Comparison of ENCODE assay signal across 17 cellular contexts in the genomic region with DNA sequence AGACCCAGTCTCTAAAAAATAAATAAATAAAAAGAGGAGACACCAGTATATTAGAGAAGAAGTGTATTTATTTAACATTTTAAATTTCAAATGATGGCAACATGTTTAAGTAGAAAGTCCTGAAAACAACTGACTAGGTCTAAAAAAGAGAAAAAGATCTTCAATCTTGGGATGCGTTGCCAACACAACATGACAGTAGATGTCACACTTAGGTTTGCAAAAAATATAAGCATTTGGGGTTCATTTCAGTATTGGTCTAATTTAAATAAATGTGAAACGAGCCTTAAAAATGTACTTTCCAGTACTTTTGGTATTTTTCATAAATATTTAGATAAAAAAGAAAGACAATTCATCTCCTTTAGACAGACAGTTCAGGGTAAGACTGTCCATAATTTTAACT. TPM values are rescaled to one million over a fixed set of nuclear protein-coding genes. Genes with fewer than 3 reads are reported as not detected.
DNase-seq lines count a peak whose midpoint lies in the region; ATAC-seq and TF ChIP-seq lines count a peak whose summit lies in the region.
"Had no signal": no experiment of that assay in that cellular context is flagged by ENCODE, and none has a peak within 500 bp of the region (broad histone marks: within the 10 kb centered on the region; RNA-seq: fewer than 3 reads in every experiment).

No MANE protein-coding gene starts in this region.

- H3K27me3 ChIP-seq in GM23338 (ENCODE audit: insufficient read depth), result no peaks in the 10 kb centered on the region
- H3K27me3 ChIP-seq: SJCRH30, upper lobe of left lung had no signal

- H3K4me3 Mint-ChIP-seq in activated CD4-positive, alpha-beta T cell treated with anti-CD3 and anti-CD28 coated beads for 36 hours, result no peak overlapping the region
- H3K4me3 Mint-ChIP-seq in GM23338 (peak overlapping the region; percentile 94; the same call in 1 of the 3 replicates), T-helper 17 cell (peak overlapping the region; percentile 95), nephron progenitor cell (peak overlapping the region; percentile 91)

- POLR2A ChIA-PET in activated CD4-positive, alpha-beta T cell treated with anti-CD3 and anti-CD28 coated beads for 36 hours (lab: Charles Lee), result interaction anchor here (1.3 kb wide), 2 partner anchors 16 to 53 kb away, joined by 4 read pairs; no protein-coding TSS in a partner anchor

- ATAC-seq in activated CD4-positive, alpha-beta T cell treated with anti-CD3 and anti-CD28 coated beads for 36 hours, result no peak
- no peak for ATAC-seq in GM23338
- ATAC-seq in T-helper 17 cell, result no peak

- H3K36me3 Mint-ChIP-seq in activated CD4-positive, alpha-beta T cell treated with anti-CD3 and anti-CD28 coated beads for 36 hours (ENCODE audit: low read depth), result no peaks in the 10 kb centered on the region
- H3K36me3 Mint-ChIP-seq in GM23338 (ENCODE audit: low read depth) (peaks cover 5% of the 10 kb centered on the region; the same call in 2 of the 3 replicates), T-helper 17 cell (ENCODE audit: low read depth) (peaks cover 2% of the 10 kb centered on the region), nephron progenitor cell (ENCODE audit: low read depth) (peaks cover 12% of the 10 kb centered on the region)

- no peak for DNase-seq in activated CD4-positive, alpha-beta T cell treated with anti-CD3 and anti-CD28 coated beads for 36 hours
- no peak for DNase-seq in activated CD4-positive, alpha-beta T cell treated with anti-CD3 and anti-CD28 coated beads, Interleukin-2, amount 50 U/mL, for 1 hour
- DNase-seq in GM23338 (ENCODE audit: low spot score) (no peak), T-helper 17 cell (no peak), nephron progenitor cell (no peak), NCI-H1930 (lab: John Stamatoyannopoulos, UW) (no peak), mesenteric fat pad (ENCODE audit: low spot score) (no peak)
- DNase-seq in activated CD8-positive, alpha-beta memory T cell treated with anti-CD3 and anti-CD28 coated beads, Interleukin-2, amount 50 U/mL, for 48 hours, result no peak
- DNase-seq: GF-D8; NCI-H1694; SJCRH30; stimulated activated CD4-positive, alpha-beta T cell treated with anti-CD3 and anti-CD28 coated beads, Interleukin-12 subunit alpha, Interleukin-12 subunit beta, amount 100 ng/mL, for 4 hours; stimulated activated naive CD4-positive, alpha-beta T cell; upper lobe of left lung had no signal

- peaks cover 11% of the 10 kb centered on the region; the same call in 1 of the 2 replicates for H3K4me1 ChIP-seq in GM23338 (ENCODE audit: insufficient read depth)

- no peaks in the 10 kb centered on the region for H4K20me1 ChIP-seq in GM23338 (replicated peaks; ENCODE audit: insufficient read depth)

- H3K9me3 Mint-ChIP-seq in activated CD4-positive, alpha-beta T cell treated with anti-CD3 and anti-CD28 coated beads for 36 hours (ENCODE audit: low read depth), result no peaks in the 10 kb centered on the region
- H3K9me3 Mint-ChIP-seq in GM23338 (no peaks in the 10 kb centered on the region; the same call in 2 of the 3 replicates), nephron progenitor cell (peaks cover 13% of the 10 kb centered on the region)
- H3K9me3 Mint-ChIP-seq: central memory CD8-positive, alpha-beta T cell had no signal

- peak overlapping the region; percentile 99 for H3K27ac Mint-ChIP-seq in activated CD4-positive, alpha-beta T cell treated with anti-CD3 and anti-CD28 coated beads for 36 hours
- H3K27ac Mint-ChIP-seq in GM23338 (no peak overlapping the region), T-helper 17 cell (peak overlapping the region; percentile 60), nephron progenitor cell (no peak overlapping the region)

- H3K27ac ChIP-seq in GM23338 (ENCODE audit: low read depth), result no peak overlapping the region

- H3K4me3 ChIP-seq in GM23338, result no peak overlapping the region

- no peak overlapping the region for H2AFZ ChIP-seq in GM23338

- H3K27me3 Mint-ChIP-seq in activated CD4-positive, alpha-beta T cell treated with anti-CD3 and anti-CD28 coated beads for 36 hours, result no peaks in the 10 kb centered on the region
- H3K27me3 Mint-ChIP-seq in GM23338 (ENCODE audit: insufficient read depth, low read depth, poor library complexity), result peaks cover 8% of the 10 kb centered on the region
- no peaks in the 10 kb centered on the region for H3K27me3 Mint-ChIP-seq in T-helper 17 cell
- no peaks in the 10 kb centered on the region for H3K27me3 Mint-ChIP-seq in nephron progenitor cell (ENCODE audit: low read depth, poor library complexity)
- H3K27me3 Mint-ChIP-seq: central memory CD8-positive, alpha-beta T cell had no signal

- intact Hi-C loops in activated CD4-positive, alpha-beta T cell treated with anti-CD3 and anti-CD28 coated beads for 36 hours (cut with DNase I, micrococcal nuclease), result loop anchor here in 1 of 2 experiments (5.0 kb wide), 1 partner anchor 52 kb away; a partner anchor contains a TSS

- H3K36me3 ChIP-seq in GM23338 (ENCODE audit: insufficient read depth), result no peaks in the 10 kb centered on the region
- H3K36me3 ChIP-seq: SJCRH30, upper lobe of left lung had no signal

- no peaks in the 10 kb centered on the region for H3K9me3 ChIP-seq in T-helper 17 cell (ENCODE audit: control insufficient read depth, low read length, poor library complexity, severe bottlenecking)
- H3K9me3 ChIP-seq: SJCRH30, upper lobe of left lung had no signal

- no peak for TF ChIP-seq CTCF in GM23338 (conservative IDR thresholded peaks at IDR 0.05; ENCODE audit: low read depth in 2 of 2)
- TF ChIP-seq CTCF in nephron progenitor cell (IDR thresholded peaks at IDR 0.05), result no peak

- H3F3A ChIP-seq in GM23338 (replicated peaks; ENCODE audit: low read depth), result 0 out of 2 replicates have a peak, but pooled peaks cover 5% of the 10 kb centered on the region

- H3K9me2 ChIP-seq in GM23338 (ENCODE audit: insufficient read depth), result no peaks in the 10 kb centered on the region

- no peak overlapping the region; the same call in 1 of the 2 replicates for H3K4me2 ChIP-seq in GM23338

- CTCF ChIA-PET in activated CD4-positive, alpha-beta T cell treated with anti-CD3 and anti-CD28 coated beads for 36 hours (lab: Charles Lee), result interaction anchor here (1.0 to 3.9 kb wide), 13 partner anchors 9 to 116 kb away, joined by 4 to 61 read pairs (median 16); a partner anchor contains a TSS

- peaks cover 46% of the 10 kb centered on the region for H3K4me1 Mint-ChIP-seq in activated CD4-positive, alpha-beta T cell treated with anti-CD3 and anti-CD28 coated beads for 36 hours
- H3K4me1 Mint-ChIP-seq in GM23338 (peaks cover 29% of the 10 kb centered on the region), T-helper 17 cell (peaks cover 12% of the 10 kb centered on the region), nephron progenitor cell (peaks cover 52% of the 10 kb centered on the region)

- no peaks in the 10 kb centered on the region for H3K79me2 ChIP-seq in GM23338 (replicated peaks; ENCODE audit: insufficient read depth)

TF ChIP-seq in GM23338, 12 proteins besides CTCF, POLR2A, EP300 and RAD21:
- TF ChIP-seq POLR2AphosphoS5 (IDR thresholded peaks at IDR 0.05; ENCODE audit: low read depth) (no peak), JUNB (IDR thresholded peaks at IDR 0.05; ENCODE audit: unreplicated experiment) (no peak), EZH2phosphoT487 (IDR thresholded peaks at IDR 0.05; ENCODE audit: unreplicated experiment) (no peak)
TF ChIP-seq in GM23338: peak in this region for 0.

RNA-seq across cellular contexts. Expression of a gene that starts 4.5 kb away (rescaled TPM):
- 10 to 100 TPM; 10.7 to 11.5 TPM for total RNA-seq in activated CD4-positive, alpha-beta T cell treated with anti-CD3 and anti-CD28 coated beads for 36 hours
- 11.7 and 12.4 TPM in 2 replicates for total RNA-seq in GM23338 (2014; rRNA removed; shearing (Covaris generic))
- polyA plus RNA-seq in GM23338 (2016; fragmentation: Nextera tagmentation; extraction: Ambion mirVana), result 3.5 and 4.1 TPM in 2 replicates
- total RNA-seq in T-helper 17 cell (1 to 10 TPM; 9.0 to 9.1 TPM), mesenteric fat pad (4.9 TPM)

RNA-seq across cellular contexts. Expression of a gene that starts 23.1 kb away (rescaled TPM):
- 1 to 10 TPM; 2.9 to 3.2 TPM for total RNA-seq in activated CD4-positive, alpha-beta T cell treated with anti-CD3 and anti-CD28 coated beads for 36 hours
- total RNA-seq in GM23338 (2014; rRNA removed; shearing (Covaris generic)), result 45.8 and 55.9 TPM in 2 replicates
- polyA plus RNA-seq in GM23338 (2016; fragmentation: Nextera tagmentation; extraction: Ambion mirVana), result 11.8 and 12.5 TPM in 2 replicates
- 1 to 10 TPM; 1.3 to 1.5 TPM for total RNA-seq in T-helper 17 cell
- 6.0 TPM for total RNA-seq in mesenteric fat pad

RNA-seq across cellular contexts. Expression of a gene that starts 29.2 kb away (rescaled TPM):
- 100 to 1,000 TPM; 104 to 129 TPM for total RNA-seq in activated CD4-positive, alpha-beta T cell treated with anti-CD3 and anti-CD28 coated beads for 36 hours
- total RNA-seq in GM23338 (2014; rRNA removed; shearing (Covaris generic)), result 229 and 265 TPM in 2 replicates
- polyA plus RNA-seq in GM23338 (2016; fragmentation: Nextera tagmentation; extraction: Ambion mirVana), result 341 and 367 TPM in 2 replicates
- 10 to 100 TPM; 17.6 to 19.9 TPM for total RNA-seq in T-helper 17 cell
- total RNA-seq in mesenteric fat pad, result 113 TPM

RNA-seq across cellular contexts. Expression of a gene that starts 36.6 kb away (rescaled TPM):
- total RNA-seq in activated CD4-positive, alpha-beta T cell treated with anti-CD3 and anti-CD28 coated beads for 36 hours, result not detected
- 0.07 and 0.19 TPM in 2 replicates for total RNA-seq in GM23338 (2014; rRNA removed; shearing (Covaris generic))
- not detected in 2 replicates for polyA plus RNA-seq in GM23338 (2016; fragmentation: Nextera tagmentation; extraction: Ambion mirVana)
- total RNA-seq in T-helper 17 cell (not detected), mesenteric fat pad (not detected)
- total RNA-seq: fibroblast of villous mesenchyme, H4, SJCRH30, upper lobe of left lung had no signal

RNA-seq across cellular contexts. Expression of a gene that starts 48.6 kb away (rescaled TPM):
- total RNA-seq in activated CD4-positive, alpha-beta T cell treated with anti-CD3 and anti-CD28 coated beads for 36 hours, result 10 to 100 TPM; 62.5 to 84.4 TPM
- 60.4 and 85.3 TPM in 2 replicates for total RNA-seq in GM23338 (2014; rRNA removed; shearing (Covaris generic))
- polyA plus RNA-seq in GM23338 (2016; fragmentation: Nextera tagmentation; extraction: Ambion mirVana), result 20.8 and 24.6 TPM in 2 replicates
- 10 to 100 TPM; 19.5 to 25.9 TPM for total RNA-seq in T-helper 17 cell
- 20.8 TPM for total RNA-seq in mesenteric fat pad

Comparison
In these comparisons a context has a peak if more than half of its experiments do, and no peak if none do; other contexts are left out.
1. H3K27ac Mint-ChIP-seq: peak in activated CD4-positive, alpha-beta T cell treated with anti-CD3 and anti-CD28 coated beads for 36 hours (single experiment) and T-helper 17 cell (single experiment); none in GM23338 (single experiment) and nephron progenitor cell (single experiment).